Comparison of ENCODE assay signal across 10 cellular contexts in the genomic region with DNA sequence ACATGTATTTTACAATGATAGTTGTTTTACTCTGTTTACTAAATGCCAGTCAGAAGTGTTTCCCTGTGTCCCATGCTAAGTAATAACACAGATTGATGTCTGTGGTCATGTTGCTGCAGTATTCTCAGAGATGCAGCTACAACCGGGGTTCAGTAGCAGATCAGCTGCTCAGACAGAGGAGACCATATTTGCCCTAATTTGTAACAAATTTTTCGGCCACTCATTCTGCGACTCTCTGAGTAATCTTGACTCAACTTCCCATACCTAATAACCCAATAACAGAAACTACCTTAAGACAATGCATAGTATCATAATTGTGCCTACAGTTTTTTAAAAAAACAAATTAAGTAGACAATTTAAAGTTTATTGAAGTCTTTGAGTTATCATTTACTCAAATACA. TPM values are rescaled to one million over a fixed set of nuclear protein-coding genes. Genes with fewer than 3 reads are reported as not detected.
DNase-seq lines count a peak whose midpoint lies in the region; ATAC-seq and TF ChIP-seq lines count a peak whose summit lies in the region.
"Had no signal": no experiment of that assay in that cellular context is flagged by ENCODE, and none has a peak within 500 bp of the region (broad histone marks: within the 10 kb centered on the region; RNA-seq: fewer than 3 reads in every experiment).

No MANE protein-coding gene starts in this region.

- no peak overlapping the region for H3K4me3 ChIP-seq in ascending aorta

- H3K9me3 ChIP-seq in ascending aorta: no peaks in the 10 kb centered on the region

- no peaks in the 10 kb centered on the region for H3K36me3 ChIP-seq in ascending aorta

- H3K27me3 ChIP-seq in ascending aorta: no peaks in the 10 kb centered on the region

- ATAC-seq in GM19467 (IDR thresholded peaks at IDR 0.05; ENCODE audit: unreplicated experiment): peak; percentile 59
- ATAC-seq in HG03045 (IDR thresholded peaks at IDR 0.05; ENCODE audit: unreplicated experiment): peak; percentile 61

- peak overlapping the region; percentile 14 to 39 for H3K27ac ChIP-seq in ascending aorta

- peak; percentile 39 for DNase-seq in activated CD4-positive, alpha-beta T cell treated with anti-CD3 and anti-CD28 coated beads for 48 hours
- DNase-seq in activated CD4-positive, alpha-beta T cell treated with anti-CD3 and anti-CD28 coated beads for 4 hours: no peak
- DNase-seq in ascending aorta (ENCODE audit: low spot score in 2 of 2) (no peak), NCI-H510A (lab: John Stamatoyannopoulos, UW) (no peak), NCI-H2227 (lab: John Stamatoyannopoulos, UW; ENCODE audit: unreplicated experiment) (no peak), iPS-NIHi11 (ENCODE audit: low spot score) (no peak)
- DNase-seq: glutamatergic neuron, HCEC 1CT had no signal

- H3K4me1 ChIP-seq in ascending aorta: peaks cover 10 to 50% of the 10 kb centered on the region in 2 donors

- intact Hi-C loops in ascending aorta (cut with DNase I): no loop called here

- no peak for TF ChIP-seq CTCF in ascending aorta (IDR thresholded peaks at IDR 0.05)

RNA-seq across cellular contexts. Expression of gene NIBAN1, which starts 32.6 kb away (rescaled TPM):
- total RNA-seq in ascending aorta: 74.6 TPM
